Comparison of ENCODE assay signal across 9 cellular contexts in the genomic region with DNA sequence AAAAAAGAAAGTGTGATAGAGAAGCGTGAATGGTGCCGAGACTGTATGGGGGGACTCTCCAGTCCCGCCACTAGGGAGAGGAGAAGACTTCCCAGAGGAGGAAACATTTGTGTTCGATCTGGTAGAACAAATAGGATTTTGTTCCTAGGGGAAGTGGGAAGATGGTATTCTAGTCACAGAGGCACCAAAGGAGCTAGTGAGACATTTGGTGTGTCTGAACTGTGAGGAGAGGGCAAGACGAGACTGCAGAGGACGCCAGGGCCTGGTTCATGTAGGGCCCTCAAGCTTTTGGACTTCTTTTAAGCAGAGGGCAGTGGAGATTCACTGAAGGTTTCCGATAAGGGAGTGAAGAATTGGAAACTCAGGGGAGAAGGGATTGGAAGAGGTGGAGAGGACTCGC. TPM values are rescaled to one million over a fixed set of nuclear protein-coding genes. Genes with fewer than 3 reads are reported as not detected.
DNase-seq lines count a peak whose midpoint lies in the region; ATAC-seq and TF ChIP-seq lines count a peak whose summit lies in the region.
"Had no signal": no experiment of that assay in that cellular context is flagged by ENCODE, and none has a peak within 500 bp of the region (broad histone marks: within the 10 kb centered on the region; RNA-seq: fewer than 3 reads in every experiment).

No MANE protein-coding gene starts in this region.

- H3K4me1 Mint-ChIP-seq in HFFc6 (ENCODE audit: low read depth), result peaks cover 79% of the 10 kb centered on the region
- H3K4me1 Mint-ChIP-seq in activated T-helper 1 cell treated with anti-CD3 and anti-CD28 coated beads, Interleukin-12 subunit alpha, Interleukin-12 subunit beta, Interleukin-2, Interleukin-4 antibody, amounts not matched to agents 30 ng/mL and 10 ng/mL and 1 ng/mL, durations not matched to agents 14 hours and 24 hours and 36 hours (ENCODE audit: low read depth), result peaks cover 78% of the 10 kb centered on the region
- H3K4me1 Mint-ChIP-seq in immature natural killer cell, result peaks cover 52 to 64% of the 10 kb centered on the region in 2 donors
- H3K4me1 Mint-ChIP-seq in stimulated activated memory B cell treated with anti-CD40 and anti-IgM and Interleukin-4, amounts not matched to agents 10 μg/mL and 1 μg/mL and 100 μg/mL, for 72 hours, result peaks cover 79% of the 10 kb centered on the region

- no peak for DNase-seq in HFFc6
- no peak for DNase-seq in activated T-helper 1 cell treated with anti-CD3 and anti-CD28 coated beads, Interleukin-12 subunit alpha, Interleukin-12 subunit beta, Interleukin-2, Interleukin-4 antibody, amounts not matched to agents 30 ng/mL and 10 ng/mL and 1 ng/mL, durations not matched to agents 14 hours and 24 hours and 36 hours (ENCODE audit: low spot score)
- DNase-seq in immature natural killer cell, result no peak
- no peak for DNase-seq in COR-L47 (lab: John Stamatoyannopoulos, UW)
- no peak for DNase-seq in OCI-M1 (lab: John Stamatoyannopoulos, UW)
- no peak for DNase-seq in activated CD4-positive, alpha-beta T cell treated with anti-CD3 and anti-CD28 coated beads, Interleukin-2, amount 50 U/mL, for 1 hour
- DNase-seq: NCI-H446 had no signal

- H3K9me3 Mint-ChIP-seq in HFFc6 (no peaks in the 10 kb centered on the region), immature natural killer cell (no peaks in the 10 kb centered on the region)
- no peaks in the 10 kb centered on the region for H3K9me3 Mint-ChIP-seq in activated T-helper 1 cell treated with anti-CD3 and anti-CD28 coated beads, Interleukin-12 subunit alpha, Interleukin-12 subunit beta, Interleukin-2, Interleukin-4 antibody, amounts not matched to agents 30 ng/mL and 10 ng/mL and 1 ng/mL, durations not matched to agents 14 hours and 24 hours and 36 hours
- no peaks in the 10 kb centered on the region for H3K9me3 Mint-ChIP-seq in stimulated activated memory B cell treated with anti-CD40 and anti-IgM and Interleukin-4, amounts not matched to agents 10 μg/mL and 1 μg/mL and 100 μg/mL, for 72 hours

- H3K27me3 Mint-ChIP-seq in HFFc6 (ENCODE audit: insufficient read depth), result peaks cover 41% of the 10 kb centered on the region
- H3K27me3 Mint-ChIP-seq in activated T-helper 1 cell treated with anti-CD3 and anti-CD28 coated beads, Interleukin-12 subunit alpha, Interleukin-12 subunit beta, Interleukin-2, Interleukin-4 antibody, amounts not matched to agents 30 ng/mL and 10 ng/mL and 1 ng/mL, durations not matched to agents 14 hours and 24 hours and 36 hours (ENCODE audit: insufficient read depth), result no peaks in the 10 kb centered on the region
- H3K27me3 Mint-ChIP-seq in immature natural killer cell (ENCODE audit: low read depth in 3 of 3), result peaks cover 0 to 8% (median 7%) of the 10 kb centered on the region in 3 donors
- H3K27me3 Mint-ChIP-seq in stimulated activated memory B cell treated with anti-CD40 and anti-IgM and Interleukin-4, amounts not matched to agents 10 μg/mL and 1 μg/mL and 100 μg/mL, for 72 hours, result no peaks in the 10 kb centered on the region

- intact Hi-C loops in activated T-helper 1 cell treated with anti-CD3 and anti-CD28 coated beads, Interleukin-12 subunit alpha, Interleukin-12 subunit beta, Interleukin-2, Interleukin-4 antibody, amounts not matched to agents 30 ng/mL and 10 ng/mL and 1 ng/mL, durations not matched to agents 14 hours and 24 hours and 36 hours (cut with micrococcal nuclease), result no loop called here

- no peak for ATAC-seq in stimulated activated memory B cell treated with anti-CD40 and anti-IgM and Interleukin-4, amounts not matched to agents 10 μg/mL and 1 μg/mL and 100 μg/mL, for 72 hours
- ATAC-seq in GM18858 (IDR thresholded peaks at IDR 0.05; ENCODE audit: unreplicated experiment), result no peak

- H3K27ac Mint-ChIP-seq in HFFc6, result peak overlapping the region; percentile 100
- H3K27ac Mint-ChIP-seq in activated T-helper 1 cell treated with anti-CD3 and anti-CD28 coated beads, Interleukin-12 subunit alpha, Interleukin-12 subunit beta, Interleukin-2, Interleukin-4 antibody, amounts not matched to agents 30 ng/mL and 10 ng/mL and 1 ng/mL, durations not matched to agents 14 hours and 24 hours and 36 hours, result peak overlapping the region; percentile 99
- peak overlapping the region; percentile 14 to 98 (median 50) for H3K27ac Mint-ChIP-seq in immature natural killer cell
- H3K27ac Mint-ChIP-seq in stimulated activated memory B cell treated with anti-CD40 and anti-IgM and Interleukin-4, amounts not matched to agents 10 μg/mL and 1 μg/mL and 100 μg/mL, for 72 hours, result peak overlapping the region; percentile 96

- TF ChIP-seq CTCF in HFFc6 (IDR thresholded peaks at IDR 0.05), result peak; percentile 22; the same call in 1 of the 2 replicates

- H3K4me3 Mint-ChIP-seq in HFFc6 (peak overlapping the region; percentile 70), immature natural killer cell (peak overlapping the region in 4 of 5 donors; percentile 33 to 69 (median 48))
- peak overlapping the region; percentile 40 for H3K4me3 Mint-ChIP-seq in activated T-helper 1 cell treated with anti-CD3 and anti-CD28 coated beads, Interleukin-12 subunit alpha, Interleukin-12 subunit beta, Interleukin-2, Interleukin-4 antibody, amounts not matched to agents 30 ng/mL and 10 ng/mL and 1 ng/mL, durations not matched to agents 14 hours and 24 hours and 36 hours
- peak overlapping the region; percentile 25 for H3K4me3 Mint-ChIP-seq in stimulated activated memory B cell treated with anti-CD40 and anti-IgM and Interleukin-4, amounts not matched to agents 10 μg/mL and 1 μg/mL and 100 μg/mL, for 72 hours

- H3K36me3 Mint-ChIP-seq in HFFc6 (ENCODE audit: low read depth), result peaks cover 37% of the 10 kb centered on the region
- peaks cover 48% of the 10 kb centered on the region for H3K36me3 Mint-ChIP-seq in activated T-helper 1 cell treated with anti-CD3 and anti-CD28 coated beads, Interleukin-12 subunit alpha, Interleukin-12 subunit beta, Interleukin-2, Interleukin-4 antibody, amounts not matched to agents 30 ng/mL and 10 ng/mL and 1 ng/mL, durations not matched to agents 14 hours and 24 hours and 36 hours (ENCODE audit: low read depth)
- H3K36me3 Mint-ChIP-seq in immature natural killer cell, result no peaks in the 10 kb centered on the region
- peaks cover 20% of the 10 kb centered on the region for H3K36me3 Mint-ChIP-seq in stimulated activated memory B cell treated with anti-CD40 and anti-IgM and Interleukin-4, amounts not matched to agents 10 μg/mL and 1 μg/mL and 100 μg/mL, for 72 hours

RNA-seq across cellular contexts. Expression of a gene that starts 2.9 kb away (rescaled TPM):
- 10 to 100 TPM; 12.2 to 21.4 (median 13.9) TPM for total RNA-seq in HFFc6 (2021; fragmentation: NEBNext Ultra II Directional; extraction: Animal tissue kit (Norgen Biotek cat#: 25700))
- total RNA-seq in activated T-helper 1 cell treated with anti-CD3 and anti-CD28 coated beads, Interleukin-12 subunit alpha, Interleukin-12 subunit beta, Interleukin-2, Interleukin-4 antibody, amounts not matched to agents 30 ng/mL and 10 ng/mL and 1 ng/mL, durations not matched to agents 14 hours and 24 hours and 36 hours, result 22.6 and 24.1 TPM in 2 replicates
- under 1 TPM in 1 of 3 donors, not detected in 2; 0.38 TPM for polyA plus RNA-seq in immature natural killer cell

RNA-seq across cellular contexts. Expression of a gene that starts 4.1 kb away (rescaled TPM):
- under 1 TPM in 1 of 6 experiments, not detected in 5; 0.46 TPM for total RNA-seq in HFFc6 (2021; fragmentation: NEBNext Ultra II Directional; extraction: Animal tissue kit (Norgen Biotek cat#: 25700))
- total RNA-seq in activated T-helper 1 cell treated with anti-CD3 and anti-CD28 coated beads, Interleukin-12 subunit alpha, Interleukin-12 subunit beta, Interleukin-2, Interleukin-4 antibody, amounts not matched to agents 30 ng/mL and 10 ng/mL and 1 ng/mL, durations not matched to agents 14 hours and 24 hours and 36 hours, result 0.44 TPM in 1 of 2 replicates, not detected in the other
- polyA plus RNA-seq in immature natural killer cell, result not detected

RNA-seq across cellular contexts. Expression of a gene that starts 11.1 kb away (rescaled TPM):
- total RNA-seq in HFFc6 (2021; fragmentation: NEBNext Ultra II Directional; extraction: Animal tissue kit (Norgen Biotek cat#: 25700)), result 10 to 100 TPM; 37.1 to 44.6 (median 39.2) TPM
- total RNA-seq in activated T-helper 1 cell treated with anti-CD3 and anti-CD28 coated beads, Interleukin-12 subunit alpha, Interleukin-12 subunit beta, Interleukin-2, Interleukin-4 antibody, amounts not matched to agents 30 ng/mL and 10 ng/mL and 1 ng/mL, durations not matched to agents 14 hours and 24 hours and 36 hours, result 208 and 211 TPM in 2 replicates
- 1 to 10 TPM; 2.1 to 5.0 (median 2.1) TPM for polyA plus RNA-seq in immature natural killer cell

RNA-seq across cellular contexts. Expression of a gene that starts 23.3 kb away (rescaled TPM):
- under 1 TPM; 0.09 to 0.23 (median 0.12) TPM for total RNA-seq in HFFc6 (2021; fragmentation: NEBNext Ultra II Directional; extraction: Animal tissue kit (Norgen Biotek cat#: 25700))
- total RNA-seq in activated T-helper 1 cell treated with anti-CD3 and anti-CD28 coated beads, Interleukin-12 subunit alpha, Interleukin-12 subunit beta, Interleukin-2, Interleukin-4 antibody, amounts not matched to agents 30 ng/mL and 10 ng/mL and 1 ng/mL, durations not matched to agents 14 hours and 24 hours and 36 hours, result 0.47 and 0.54 TPM in 2 replicates
- polyA plus RNA-seq in immature natural killer cell, result under 1 TPM in 1 of 3 donors, not detected in 2; 0.37 TPM

RNA-seq across cellular contexts. Expression of a gene that starts 31.8 kb away (rescaled TPM):
- under 1 TPM; 0.37 to 0.81 (median 0.61) TPM for total RNA-seq in HFFc6 (2021; fragmentation: NEBNext Ultra II Directional; extraction: Animal tissue kit (Norgen Biotek cat#: 25700))
- 1.3 and 1.5 TPM in 2 replicates for total RNA-seq in activated T-helper 1 cell treated with anti-CD3 and anti-CD28 coated beads, Interleukin-12 subunit alpha, Interleukin-12 subunit beta, Interleukin-2, Interleukin-4 antibody, amounts not matched to agents 30 ng/mL and 10 ng/mL and 1 ng/mL, durations not matched to agents 14 hours and 24 hours and 36 hours
- polyA plus RNA-seq in immature natural killer cell, result under 1 TPM in 1 of 3 donors, not detected in 2; 0.20 TPM
